In the genomic region with DNA sequence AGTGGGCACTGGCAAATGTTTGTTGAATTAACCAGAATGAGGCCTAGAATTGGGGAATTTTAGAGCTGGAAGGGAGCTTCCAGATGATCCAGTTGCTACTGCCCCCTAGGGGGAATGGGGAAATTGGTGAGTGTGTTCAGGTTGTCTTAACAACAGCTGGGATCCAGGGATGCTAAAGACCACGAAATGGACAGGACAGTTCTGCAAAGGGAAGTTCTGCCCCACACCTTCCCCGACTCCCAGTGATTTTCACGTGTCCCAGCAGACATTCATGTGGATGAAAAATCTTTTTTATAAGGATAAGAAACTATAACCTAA, we compare ENCODE assay signal across 11 cellular contexts. TPM values are rescaled to one million over a fixed set of nuclear protein-coding genes. Genes with fewer than 3 reads are reported as not detected.
DNase-seq lines count a peak whose midpoint lies in the region; ATAC-seq and TF ChIP-seq lines count a peak whose summit lies in the region.
"Had no signal": no experiment of that assay in that cellular context is flagged by ENCODE, and none has a peak within 500 bp of the region (broad histone marks: within the 10 kb centered on the region; RNA-seq: fewer than 3 reads in every experiment).

No MANE protein-coding gene starts in this region.

- H3K27ac ChIP-seq in endodermal cell (ENCODE audit: low read depth, low read length) (no peak overlapping the region), smooth muscle cell (ENCODE audit: low read depth) (no peak overlapping the region), upper lobe of right lung (no peak overlapping the region)
- H3K27ac ChIP-seq: HL-60 had no signal

- H3K9ac ChIP-seq in endodermal cell (ENCODE audit: extremely low read depth, low read length, poor library complexity, severe bottlenecking), result no peak overlapping the region
- H3K9ac ChIP-seq in smooth muscle cell (ENCODE audit: low read depth), result no peak overlapping the region

- no peaks in the 10 kb centered on the region for H3K79me2 ChIP-seq in smooth muscle cell (ENCODE audit: low read depth)

- CTCF ChIA-PET in activated naive CD4-positive, alpha-beta T cell treated with anti-CD3 and anti-CD28 coated beads, Interleukin-2, amount 10 ng/mL, durations not matched to agents 7 days and 5 days (lab: Charles Lee), result interaction anchor here (1.0 to 1.1 kb wide), 2 partner anchors 10 to 53 kb away, joined by 3 to 4 read pairs; no protein-coding TSS in a partner anchor

- H3K4me1 Mint-ChIP-seq in activated naive CD4-positive, alpha-beta T cell treated with anti-CD3 and anti-CD28 coated beads, Interleukin-2, amount 10 ng/mL, durations not matched to agents 7 days and 5 days, result peaks cover 4% of the 10 kb centered on the region
- peaks cover 8% of the 10 kb centered on the region for H3K4me1 Mint-ChIP-seq in endodermal cell

- H3K27me3 ChIP-seq in endodermal cell (ENCODE audit: control insufficient read depth, insufficient read depth, low read length, poor library complexity, severe bottlenecking), result no peaks in the 10 kb centered on the region
- no peaks in the 10 kb centered on the region for H3K27me3 ChIP-seq in smooth muscle cell (ENCODE audit: low read depth)
- no peaks in the 10 kb centered on the region for H3K27me3 ChIP-seq in upper lobe of right lung

- no peaks in the 10 kb centered on the region for H3K27me3 Mint-ChIP-seq in activated naive CD4-positive, alpha-beta T cell treated with anti-CD3 and anti-CD28 coated beads, Interleukin-2, amount 10 ng/mL, durations not matched to agents 7 days and 5 days
- H3K27me3 Mint-ChIP-seq in endodermal cell (ENCODE audit: insufficient read depth), result no peaks in the 10 kb centered on the region

- H3K4me1 ChIP-seq in endodermal cell (ENCODE audit: control insufficient read depth, insufficient read depth, low read length) (no peaks in the 10 kb centered on the region), smooth muscle cell (ENCODE audit: low read depth) (peaks cover 24% of the 10 kb centered on the region), upper lobe of right lung (no peaks in the 10 kb centered on the region)

- no peaks in the 10 kb centered on the region for H3F3A ChIP-seq in smooth muscle cell (ENCODE audit: low read depth)

- peak; percentile 38 for DNase-seq in activated naive CD4-positive, alpha-beta T cell treated with anti-CD3 and anti-CD28 coated beads, Interleukin-2, amount 10 ng/mL, durations not matched to agents 7 days and 5 days
- DNase-seq in activated naive CD4-positive, alpha-beta T cell treated with anti-CD3 and anti-CD28 coated beads, Interleukin-2, amount 50 U/mL, for 72 hours (ENCODE audit: low spot score in 2 of 2), result no peak
- peak; percentile 38 for DNase-seq in NCI-H226
- DNase-seq in endodermal cell, result peak; percentile 78
- DNase-seq in smooth muscle cell (lab: John Stamatoyannopoulos, UW; ENCODE audit: unreplicated experiment), result no peak
- no peak for DNase-seq in activated effector memory CD4-positive, alpha-beta T cell treated with anti-CD3 and anti-CD28 coated beads, Interleukin-2, amount 50 U/mL, for 16 hours
- no peak for DNase-seq in NCI-H1092 treated with DMSO at 0.1 percent for 48 hours (lab: John Stamatoyannopoulos, UW)
- no peak for DNase-seq in upper lobe of right lung
- DNase-seq: activated CD8-positive, alpha-beta memory T cell treated with anti-CD3 and anti-CD28 coated beads, Interleukin-2, amount 50 U/mL, for 4 hours had no signal

- H3K36me3 ChIP-seq in endodermal cell (ENCODE audit: control insufficient read depth, insufficient read depth, low read length) (no peaks in the 10 kb centered on the region), smooth muscle cell (ENCODE audit: low read depth) (no peaks in the 10 kb centered on the region), upper lobe of right lung (no peaks in the 10 kb centered on the region)

- no peak for ATAC-seq in activated naive CD4-positive, alpha-beta T cell treated with anti-CD3 and anti-CD28 coated beads, Interleukin-2, amount 50 U/mL, for 72 hours
- no peak for ATAC-seq in upper lobe of right lung
- ATAC-seq: Panc1 had no signal

- H3K36me3 Mint-ChIP-seq in activated naive CD4-positive, alpha-beta T cell treated with anti-CD3 and anti-CD28 coated beads, Interleukin-2, amount 10 ng/mL, durations not matched to agents 7 days and 5 days, result peaks cover 13% of the 10 kb centered on the region
- no peaks in the 10 kb centered on the region for H3K36me3 Mint-ChIP-seq in activated naive CD4-positive, alpha-beta T cell treated with anti-CD3 and anti-CD28 coated beads, Interleukin-2, amount 50 U/mL, for 72 hours
- peaks cover 5% of the 10 kb centered on the region for H3K36me3 Mint-ChIP-seq in endodermal cell (ENCODE audit: low read depth)

- 83% methylated on average over 3 of the region's 3 CpGs; no CpG with 5 or more reads in 1 of the 2 experiments for WGBS in endodermal cell (ENCODE audit: insufficient coverage in 1 of 2, insufficient read length in 1 of 2), 2 experiments
- 53% methylated on average over 3 of the region's 3 CpGs for WGBS in smooth muscle cell (ENCODE audit: low lambda C conversion rate)

- H3K4me3 ChIP-seq in endodermal cell (ENCODE audit: low read length), result no peak overlapping the region
- no peak overlapping the region for H3K4me3 ChIP-seq in smooth muscle cell
- no peak overlapping the region for H3K4me3 ChIP-seq in upper lobe of right lung

- intact Hi-C loops in upper lobe of right lung (cut with DNase I), result no loop called here

- H3K27ac Mint-ChIP-seq in activated naive CD4-positive, alpha-beta T cell treated with anti-CD3 and anti-CD28 coated beads, Interleukin-2, amount 10 ng/mL, durations not matched to agents 7 days and 5 days, result no peak overlapping the region
- no peak overlapping the region for H3K27ac Mint-ChIP-seq in activated naive CD4-positive, alpha-beta T cell treated with anti-CD3 and anti-CD28 coated beads, Interleukin-2, amount 50 U/mL, for 72 hours
- no peak overlapping the region for H3K27ac Mint-ChIP-seq in endodermal cell

- H2AFZ ChIP-seq in smooth muscle cell (ENCODE audit: low read depth), result no peak overlapping the region

- H3K9me3 Mint-ChIP-seq in activated naive CD4-positive, alpha-beta T cell treated with anti-CD3 and anti-CD28 coated beads, Interleukin-2, amount 10 ng/mL, durations not matched to agents 7 days and 5 days, result no peaks in the 10 kb centered on the region
- no peaks in the 10 kb centered on the region for H3K9me3 Mint-ChIP-seq in activated naive CD4-positive, alpha-beta T cell treated with anti-CD3 and anti-CD28 coated beads, Interleukin-2, amount 50 U/mL, for 72 hours
- no peaks in the 10 kb centered on the region for H3K9me3 Mint-ChIP-seq in endodermal cell

- H3K9me3 ChIP-seq in endodermal cell (ENCODE audit: control insufficient read depth, low read length) (no peaks in the 10 kb centered on the region), smooth muscle cell (replicated peaks; ENCODE audit: low read depth) (no peaks in the 10 kb centered on the region), upper lobe of right lung (no peaks in the 10 kb centered on the region)

- TF ChIP-seq CTCF in endodermal cell (conservative IDR thresholded peaks at IDR 0.05) (peak; percentile 72), smooth muscle cell (IDR thresholded peaks at IDR 0.05; ENCODE audit: borderline replicate concordance, insufficient read depth, poor library complexity, severe bottlenecking) (peak; percentile 31), upper lobe of right lung (IDR thresholded peaks at IDR 0.05) (no peak)

- H4K20me1 ChIP-seq in smooth muscle cell (ENCODE audit: low read depth), result no peaks in the 10 kb centered on the region

- no peak overlapping the region for H3K4me2 ChIP-seq in smooth muscle cell

- no peak overlapping the region for H3K4me3 Mint-ChIP-seq in activated naive CD4-positive, alpha-beta T cell treated with anti-CD3 and anti-CD28 coated beads, Interleukin-2, amount 10 ng/mL, durations not matched to agents 7 days and 5 days
- H3K4me3 Mint-ChIP-seq in endodermal cell, result no peak overlapping the region

RNA-seq across cellular contexts. Expression of a gene that starts 33.9 kb away (rescaled TPM):
- total RNA-seq in activated naive CD4-positive, alpha-beta T cell treated with anti-CD3 and anti-CD28 coated beads, Interleukin-2, amount 50 U/mL, for 72 hours, result 1 to 10 TPM; 5.3 to 5.4 TPM
- 1 to 10 TPM; 5.1 to 6.0 TPM for total RNA-seq in endodermal cell
- 9.4 TPM for polyA plus RNA-seq in endodermal cell (2013, experiment 1 of 2)
- polyA plus RNA-seq in endodermal cell (2013, experiment 2 of 2), result 8.0 TPM
- 1.3 TPM in 2 replicates for total RNA-seq in smooth muscle cell
- polyA plus RNA-seq in smooth muscle cell, result 3.6 and 3.9 TPM in 2 replicates
- total RNA-seq in upper lobe of right lung, result 4.5 TPM

Comparison
In these comparisons a context has a peak if more than half of its experiments do, and no peak if none do; other contexts are left out.
1. DNase-seq: peak in activated naive CD4-positive, alpha-beta T cell treated with anti-CD3 and anti-CD28 coated beads, Interleukin-2, amount 10 ng/mL, durations not matched to agents 7 days and 5 days (single experiment), NCI-H226 (single experiment) and endodermal cell (single experiment); none in activated naive CD4-positive, alpha-beta T cell treated with anti-CD3 and anti-CD28 coated beads, Interleukin-2, amount 50 U/mL, for 72 hours (0 of 2), smooth muscle cell (single experiment), activated effector memory CD4-positive, alpha-beta T cell treated with anti-CD3 and anti-CD28 coated beads, Interleukin-2, amount 50 U/mL, for 16 hours (single experiment), NCI-H1092 treated with DMSO at 0.1 percent for 48 hours (single experiment) and upper lobe of right lung (single experiment).